27 cellular contexts compared by ENCODE assay signal in genomic region chr10:120776442-120776841, GRCh38.
"Had no signal": no experiment of that assay in that cellular context is flagged by ENCODE, and none has a peak within 500 bp of the region (broad histone marks: within the 10 kb centered on the region; RNA-seq: fewer than 3 reads in every experiment).

No MANE protein-coding gene starts in this region.

- DNase-seq: activated CD4-positive, alpha-beta memory T cell treated with anti-CD3 and anti-CD28 coated beads, Interleukin-2, amount 10 ng/mL, durations not matched to agents 7 days and 5 days; activated CD4-positive, alpha-beta T cell treated with anti-CD3 and anti-CD28 coated beads for 1 hour; activated CD4-positive, alpha-beta T cell treated with anti-CD3 and anti-CD28 coated beads for 36 hours; activated CD4-positive, alpha-beta T cell treated with anti-CD3 and anti-CD28 coated beads for 48 hours; activated CD4-positive, alpha-beta T cell treated with anti-CD3 and anti-CD28 coated beads, Interleukin-2, amount 10 ng/mL, durations not matched to agents 7 days and 5 days; activated CD4-positive, alpha-beta T cell treated with anti-CD3 and anti-CD28 coated beads, Interleukin-2, amount 50 U/mL, for 48 hours; activated CD4-positive, CD25-positive, alpha-beta regulatory T cell; activated CD8-positive, alpha-beta memory T cell treated with anti-CD3 and anti-CD28 coated beads for 24 hours; activated CD8-positive, alpha-beta memory T cell treated with anti-CD3 and anti-CD28 coated beads, Interleukin-2, amount 10 ng/mL, durations not matched to agents 7 days and 5 days; activated CD8-positive, alpha-beta memory T cell treated with anti-CD3 and anti-CD28 coated beads, Interleukin-2, amount 50 U/mL, for 48 hours; activated CD8-positive, alpha-beta T cell treated with anti-CD3 and anti-CD28 coated beads, Interleukin-2, amount 10 ng/mL, durations not matched to agents 7 days and 5 days; activated effector memory CD4-positive, alpha-beta T cell treated with Interleukin-2 at 50 U/mL for 16 hours; activated gamma-delta T cell; activated naive CD4-positive, alpha-beta T cell treated with anti-CD3 and anti-CD28 coated beads, Interleukin-2, amount 10 ng/mL, durations not matched to agents 7 days and 5 days; activated naive CD4-positive, alpha-beta T cell treated with Interleukin-2 at 50 U/mL for 16 hours; activated naive CD8-positive, alpha-beta T cell treated with anti-CD3 and anti-CD28 coated beads, Interleukin-2, amount 10 ng/mL, durations not matched to agents 7 days and 5 days; activated naive CD8-positive, alpha-beta T cell treated with anti-CD3 and anti-CD28 coated beads, Interleukin-2, amount 50 U/mL, for 24 hours; activated T-cell treated with anti-CD3 and anti-CD28 coated beads, Interleukin-2, amount 50 U/mL, for 24 hours; activated T-cell treated with anti-CD3 and anti-CD28 coated beads, Interleukin-2, amount 50 U/mL, for 48 hours; anterior cingulate cortex; central memory CD4-positive, alpha-beta T cell; T-helper 1 cell; T-helper 2 cell; T-helper 9 cell had no signal

- H3K4me1 ChIP-seq: ascending aorta had no signal

- FAIRE-seq: TTC549 had no signal

- H3K27ac ChIP-seq: ascending aorta, VCaP had no signal

- H3K27me3 ChIP-seq: ascending aorta had no signal

- H3K9me3 ChIP-seq: ascending aorta had no signal

- H3K36me3 ChIP-seq: ascending aorta had no signal

- H3K4me3 ChIP-seq: ascending aorta had no signal
